Comparison of ENCODE assay signal across 17 cellular contexts in genomic region chr1:94660994-94661393, GRCh38.
DNase-seq lines count a peak whose midpoint lies in the region; ATAC-seq, FAIRE-seq and TF ChIP-seq lines count a peak whose summit lies in the region.
"Had no signal": no experiment of that assay in that cellular context is flagged by ENCODE, and none has a peak within 500 bp of the region (broad histone marks: within the 10 kb centered on the region; RNA-seq: fewer than 3 reads in every experiment).

No MANE protein-coding gene starts in this region.

- no peaks in the 10 kb centered on the region for H3K36me3 Mint-ChIP-seq in astrocyte (ENCODE audit: low read depth, unreplicated experiment)
- H3K36me3 Mint-ChIP-seq: activated CD4-positive, alpha-beta memory T cell treated with anti-CD3 and anti-CD28 coated beads for 36 hours; naive thymus-derived CD4-positive, alpha-beta T cell had no signal

- BruUV-seq in HCT116 (replicated peaks; lab: Mats Ljungman, UMichigan) = no TSS peak

- H3K4me3 ChIP-seq in HCT116 (replicated peaks in 1 of 2; ENCODE audit: low read depth in 1 of 2, low read length in 2 of 2) (no peak overlapping the region), astrocyte (ENCODE audit: insufficient read depth, low read depth, low read length) (no peak overlapping the region), testis (no peak overlapping the region), Karpas-422 (ENCODE audit: low read length) (no peak overlapping the region)
- H3K4me3 ChIP-seq: adrenal gland, BLaER1, left ventricle myocardium inferior, right atrium auricular region, SK-N-MC had no signal

- H3K9me3 Mint-ChIP-seq in astrocyte (ENCODE audit: unreplicated experiment) = no peaks in the 10 kb centered on the region
- H3K9me3 Mint-ChIP-seq: activated CD4-positive, alpha-beta memory T cell treated with anti-CD3 and anti-CD28 coated beads for 36 hours; naive thymus-derived CD4-positive, alpha-beta T cell had no signal

- TF ChIP-seq POLR2A in HCT116 (IDR thresholded peaks at IDR 0.05; ENCODE audit: borderline replicate concordance, extremely low read depth, insufficient read depth, insufficient read length) = no peak
- TF ChIP-seq POLR2A in testis (IDR thresholded peaks at IDR 0.05) = no peak

- peak overlapping the region; percentile 3 for H3K4me3 Mint-ChIP-seq in astrocyte (ENCODE audit: unreplicated experiment)
- H3K4me3 Mint-ChIP-seq: activated CD4-positive, alpha-beta memory T cell treated with anti-CD3 and anti-CD28 coated beads for 36 hours; naive thymus-derived CD4-positive, alpha-beta T cell had no signal

- no peak for DNase-seq in HCT116 (ENCODE audit: low read depth, low spot score)
- peak; percentile 39 for DNase-seq in astrocyte (ENCODE audit: low read depth)
- DNase-seq in islet precursor cell = peak; percentile 80
- no peak for DNase-seq in testis
- no peak for DNase-seq in cortex of kidney (lab: John Stamatoyannopoulos, UW)
- no peak for DNase-seq in substantia nigra (lab: John Stamatoyannopoulos, UW)
- DNase-seq in Karpas-422 = no peak
- DNase-seq: activated CD4-positive, alpha-beta memory T cell treated with anti-CD3 and anti-CD28 coated beads for 36 hours; adrenal gland; left ventricle myocardium inferior; naive thymus-derived CD4-positive, alpha-beta T cell; NCI-H1694 had no signal

- H3K27me3 ChIP-seq in HCT116 (ENCODE audit: insufficient read depth, low read length) (no peaks in the 10 kb centered on the region), astrocyte (ENCODE audit: insufficient read depth, low read length) (no peaks in the 10 kb centered on the region), testis (no peaks in the 10 kb centered on the region), Karpas-422 (ENCODE audit: low read length) (no peaks in the 10 kb centered on the region)
- H3K27me3 ChIP-seq: adrenal gland, BLaER1, right atrium auricular region had no signal

- RAD21 ChIA-PET in HCT116 (lab: Charles Lee; ENCODE audit: low non-redundant PET in 1 of 2, low total read pairs in 2 of 2, uncharacterized antibody in 2 of 2, unreplicated experiment in 2 of 2) = no interaction called here

- H3K4me2 ChIP-seq in HCT116 (ENCODE audit: low read length) = no peak overlapping the region
- H3K4me2 ChIP-seq in astrocyte (ENCODE audit: low read length) = no peak overlapping the region
- no peak overlapping the region for H3K4me2 ChIP-seq in Karpas-422 (ENCODE audit: low read depth, low read length, poor library complexity, severe bottlenecking)
- H3K4me2 ChIP-seq: BLaER1 had no signal

- no peaks in the 10 kb centered on the region for H3K36me3 ChIP-seq in HCT116 (ENCODE audit: control insufficient read depth in 1 of 2, insufficient read depth in 2 of 2, low read length in 2 of 2)
- no peaks in the 10 kb centered on the region for H3K36me3 ChIP-seq in astrocyte (ENCODE audit: insufficient read depth, low read length)
- H3K36me3 ChIP-seq in testis (ENCODE audit: low read depth, missing control alignments) = no peaks in the 10 kb centered on the region
- H3K36me3 ChIP-seq in Karpas-422 (ENCODE audit: insufficient read depth, low read length) = no peaks in the 10 kb centered on the region
- H3K36me3 ChIP-seq: adrenal gland, BLaER1, left ventricle myocardium inferior, right atrium auricular region had no signal

- POLR2A ChIA-PET in HCT116 (lab: Charles Lee) = no interaction called here

- no peak for TF ChIP-seq CTCF in HCT116 (IDR thresholded peaks at IDR 0.05 in 2 of 3, conservative IDR thresholded peaks at IDR 0.05 in 1 of 3; ENCODE audit: borderline replicate concordance in 1 of 3, insufficient read depth in 1 of 3, low read depth in 2 of 3, low read length in 2 of 3)
- no peak for TF ChIP-seq CTCF in astrocyte (IDR thresholded peaks at IDR 0.05; ENCODE audit: insufficient read depth, low read depth, low read length)
- no peak for TF ChIP-seq CTCF in testis (IDR thresholded peaks at IDR 0.05)

- H3K9ac ChIP-seq in HCT116 (ENCODE audit: low read length) (no peak overlapping the region), astrocyte (ENCODE audit: low read length) (no peak overlapping the region), Karpas-422 (ENCODE audit: low read length) (no peak overlapping the region)
- H3K9ac ChIP-seq: BLaER1 had no signal

- H2AFZ ChIP-seq in HCT116 (ENCODE audit: low read depth, low read length, poor library complexity, severe bottlenecking) (peak overlapping the region; percentile 16), astrocyte (ENCODE audit: low read depth, low read length) (no peak overlapping the region), Karpas-422 (ENCODE audit: low read length) (no peak overlapping the region)

- H3K79me2 ChIP-seq in HCT116 (ENCODE audit: insufficient read depth, low read length) = no peaks in the 10 kb centered on the region
- H3K79me2 ChIP-seq in astrocyte (ENCODE audit: insufficient read depth, low read length) = no peaks in the 10 kb centered on the region
- H3K79me2 ChIP-seq in Karpas-422 (ENCODE audit: low read length) = no peaks in the 10 kb centered on the region

- ATAC-seq in HCT116 = no peak; the same call in 1 of the 2 replicates
- ATAC-seq: naive thymus-derived CD4-positive, alpha-beta T cell had no signal

- FAIRE-seq in astrocyte (lab: Jason Lieb, UNC) = no peak
- FAIRE-seq: endothelial cell of umbilical vein, TTC549 had no signal

- H3K9me2 ChIP-seq in HCT116 (ENCODE audit: insufficient read depth) (no peaks in the 10 kb centered on the region), Karpas-422 (replicated peaks; ENCODE audit: insufficient read depth, low read length) (no peaks in the 10 kb centered on the region)

- intact Hi-C loops in HCT116 (cut with micrococcal nuclease) (no loop called here), testis (cut with DNase I; ENCODE audit: low total_unique reads) (no loop called here)

- H3K27me3 Mint-ChIP-seq in astrocyte (ENCODE audit: low read depth, unreplicated experiment) = no peaks in the 10 kb centered on the region

- no peak for TF ChIP-seq RAD21 in HCT116 (IDR thresholded peaks at IDR 0.05; ENCODE audit: low read depth)

- H3K4me1 ChIP-seq in HCT116 (ENCODE audit: control insufficient read depth in 1 of 2, insufficient read depth in 2 of 2, low read length in 2 of 2) (peaks cover 15 to 44% of the 10 kb centered on the region in 2 experiments), astrocyte (ENCODE audit: insufficient read depth, low read length) (peaks cover 15% of the 10 kb centered on the region), testis (peaks cover 20% of the 10 kb centered on the region), Karpas-422 (ENCODE audit: low read length) (no peaks in the 10 kb centered on the region)
- H3K4me1 ChIP-seq: BLaER1 had no signal

- H3K4me1 Mint-ChIP-seq in astrocyte (ENCODE audit: low read depth, unreplicated experiment) = peaks cover 24% of the 10 kb centered on the region
- H3K4me1 Mint-ChIP-seq: naive thymus-derived CD4-positive, alpha-beta T cell had no signal

- CTCF ChIA-PET in HCT116 (lab: Charles Lee) = no interaction called here

- H3K27ac Mint-ChIP-seq in astrocyte (ENCODE audit: unreplicated experiment) = peak overlapping the region; percentile 51
- H3K27ac Mint-ChIP-seq: activated CD4-positive, alpha-beta memory T cell treated with anti-CD3 and anti-CD28 coated beads for 36 hours; naive thymus-derived CD4-positive, alpha-beta T cell had no signal

- no peak overlapping the region for H3K27ac ChIP-seq in HCT116 (ENCODE audit: low read depth, low read length)
- no peak overlapping the region for H3K27ac ChIP-seq in astrocyte (ENCODE audit: low read depth, low read length)
- peak overlapping the region; percentile 34 to 72 for H3K27ac ChIP-seq in testis
- H3K27ac ChIP-seq in substantia nigra (ENCODE audit: low read depth, low read length, poor library complexity, severe bottlenecking) = no peak overlapping the region
- H3K27ac ChIP-seq in Karpas-422 (ENCODE audit: low read length) = no peak overlapping the region
- H3K27ac ChIP-seq: BLaER1, left ventricle myocardium inferior, right atrium auricular region, SK-N-MC had no signal

- H4K20me1 ChIP-seq in HCT116 (ENCODE audit: insufficient read depth) (no peaks in the 10 kb centered on the region), astrocyte (ENCODE audit: insufficient read depth, low read length) (no peaks in the 10 kb centered on the region), Karpas-422 (ENCODE audit: insufficient read depth, low read depth, low read length) (no peaks in the 10 kb centered on the region)
- H4K20me1 ChIP-seq: BLaER1 had no signal

- H3K9me3 ChIP-seq in HCT116 (ENCODE audit: control insufficient read depth in 1 of 2, insufficient read depth in 1 of 2, low read depth in 1 of 2, low read length in 2 of 2) = no peaks in the 10 kb centered on the region
- H3K9me3 ChIP-seq in astrocyte (ENCODE audit: insufficient read depth, low read depth, low read length) = no peaks in the 10 kb centered on the region
- H3K9me3 ChIP-seq in testis = no peaks in the 10 kb centered on the region
- H3K9me3 ChIP-seq in Karpas-422 (ENCODE audit: low read length) = no peaks in the 10 kb centered on the region
- H3K9me3 ChIP-seq: adrenal gland, BLaER1, left ventricle myocardium inferior, right atrium auricular region had no signal

TF ChIP-seq in HCT116, 20 proteins besides CTCF, POLR2A, EP300 and RAD21 (continues in another document):
- TF ChIP-seq REST (IDR thresholded peaks at IDR 0.05; ENCODE audit: low read depth) = no peak

Comparison
In these comparisons a context has a peak if more than half of its experiments do, and no peak if none do; other contexts are left out.
1. DNase-seq: peak in astrocyte (single experiment) and islet precursor cell (single experiment); none in HCT116 (single experiment), testis (single experiment), cortex of kidney (single experiment), substantia nigra (0 of 49) and Karpas-422 (single experiment).
2. H3K27ac ChIP-seq: peak in testis (2 of 2); none in HCT116 (single experiment), astrocyte (single experiment), substantia nigra (single experiment) and Karpas-422 (single experiment).